ENCODE assay signal across 8 cellular contexts in the genomic region with DNA sequence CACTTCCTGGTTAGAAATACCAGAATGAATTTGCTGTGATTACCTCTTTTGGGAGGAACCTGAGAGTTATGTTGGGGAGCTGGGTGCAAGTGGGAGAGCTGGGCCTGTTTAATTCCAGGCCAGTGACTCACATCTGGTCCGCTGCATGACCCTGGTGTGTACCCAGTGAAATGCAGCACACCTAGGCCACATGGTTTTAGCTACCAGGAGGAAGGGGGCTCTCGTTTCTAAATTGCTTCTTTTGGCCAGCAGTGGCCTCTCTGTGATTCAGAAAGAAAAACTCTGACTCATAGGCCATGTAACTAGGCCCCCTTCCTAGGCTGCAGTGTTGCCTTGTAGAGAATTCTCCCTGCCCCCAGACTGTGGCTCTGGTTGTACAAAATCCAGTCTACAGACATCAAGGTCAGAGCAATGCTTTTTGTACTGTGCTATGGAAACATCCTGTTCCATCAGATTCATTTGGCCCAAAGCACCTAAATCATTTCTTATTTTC. TPM values are rescaled to one million over a fixed set of nuclear protein-coding genes. Genes with fewer than 3 reads are reported as not detected.
DNase-seq lines count a peak whose midpoint lies in the region; ATAC-seq and TF ChIP-seq lines count a peak whose summit lies in the region.

No MANE protein-coding gene starts in this region.

- H3K4me3 ChIP-seq in ACC112 (ENCODE audit: low read depth, low read length) (peak overlapping the region; percentile 25), mesendoderm (ENCODE audit: low read length) (no peak overlapping the region), subcutaneous abdominal adipose tissue (ENCODE audit: low read depth in 1 of 5, low read length in 5 of 5) (no peak overlapping the region)

- no peak overlapping the region for H2BK120ac ChIP-seq in mesendoderm (ENCODE audit: low read depth, low read length)

- H3K9ac ChIP-seq in mesendoderm (ENCODE audit: low read length), result peak overlapping the region; percentile 32
- peak overlapping the region in 2 of 5 donors; percentile 45 to 49 for H3K9ac ChIP-seq in subcutaneous abdominal adipose tissue (ENCODE audit: low read length in 5 of 5)

- H3K27ac Mint-ChIP-seq in dendritic cell treated with granulocyte-macrophage colony-stimulating factor and Interleukin-4, amounts not matched to agents 40 ng/mL and 50 ng/mL, for 4 days, result peak overlapping the region; percentile 76

- DNase-seq in GM13977 (ENCODE audit: low spot score) (peak; percentile 70), T1000 (lab: John Stamatoyannopoulos, UW) (peak; percentile 39), mesendoderm (peak; percentile 95), NCI-H1436 (lab: John Stamatoyannopoulos, UW) (no peak)

- peak; percentile 48 for ATAC-seq in HG03103 (IDR thresholded peaks at IDR 0.05; ENCODE audit: low read depth, unreplicated experiment)

- H3K27ac ChIP-seq in ACC112 (ENCODE audit: low read depth, low read length) (peak overlapping the region; percentile 89), mesendoderm (ENCODE audit: low read depth, low read length) (peak overlapping the region; percentile 88), subcutaneous abdominal adipose tissue (ENCODE audit: low read depth, low read length) (peak overlapping the region; percentile 83)

- H3K23ac ChIP-seq in mesendoderm (ENCODE audit: low read length), result no peak overlapping the region

- TF ChIP-seq CTCF in GM13977 (IDR thresholded peaks at IDR 0.05; ENCODE audit: extremely low read depth, insufficient read depth, missing control alignments), result peak; percentile 24

- no peak overlapping the region for H4K8ac ChIP-seq in mesendoderm (ENCODE audit: low read depth, low read length)

- peak overlapping the region; percentile 47 for H4K5ac ChIP-seq in mesendoderm (ENCODE audit: low read length)

- H3K4me3 Mint-ChIP-seq in dendritic cell treated with granulocyte-macrophage colony-stimulating factor and Interleukin-4, amounts not matched to agents 40 ng/mL and 50 ng/mL, for 4 days, result no peak overlapping the region

- H3K4ac ChIP-seq in mesendoderm (ENCODE audit: low read depth, low read length), result peak overlapping the region; percentile 26

- H3K4me2 ChIP-seq in mesendoderm (ENCODE audit: low read length), result no peak overlapping the region

- H3K18ac ChIP-seq in mesendoderm (ENCODE audit: low read length), result peak overlapping the region; percentile 81

- peak overlapping the region; percentile 66 for H2BK5ac ChIP-seq in mesendoderm (ENCODE audit: low read length)

- intact Hi-C loops in dendritic cell treated with granulocyte-macrophage colony-stimulating factor and Interleukin-4, amounts not matched to agents 40 ng/mL and 50 ng/mL, for 4 days (cut with micrococcal nuclease), result no loop called here

- no peak overlapping the region for H2AFZ ChIP-seq in ACC112 (ENCODE audit: low read length, unreplicated experiment)

- H3K36me3 ChIP-seq in ACC112 (ENCODE audit: insufficient read depth, low read length), result peaks cover 4% of the 10 kb centered on the region; the same call in 1 of the 2 replicates
- no peaks in the 10 kb centered on the region for H3K36me3 ChIP-seq in mesendoderm (ENCODE audit: control insufficient read depth, insufficient read depth, low read length)
- H3K36me3 ChIP-seq in subcutaneous abdominal adipose tissue (ENCODE audit: control insufficient read depth in 5 of 5, insufficient read depth in 5 of 5, low read length in 5 of 5), result peaks cover 0 to 9% (median 2%) of the 10 kb centered on the region in 5 donors

- no peaks in the 10 kb centered on the region for H3K9me3 Mint-ChIP-seq in dendritic cell treated with granulocyte-macrophage colony-stimulating factor and Interleukin-4, amounts not matched to agents 40 ng/mL and 50 ng/mL, for 4 days

- in situ Hi-C loops in GM13977 (cut with MboI; ENCODE audit: low pct_unique_long_range_greater_than_20kb, low sequenced_read_pairs, unreplicated experiment), result no loop called here

- peak overlapping the region; percentile 76 for H3K56ac ChIP-seq in mesendoderm (ENCODE audit: low read length)

- H3K27me3 ChIP-seq in ACC112 (ENCODE audit: insufficient read depth, low read length) (no peaks in the 10 kb centered on the region), mesendoderm (ENCODE audit: insufficient read depth, low read length, poor library complexity) (no peaks in the 10 kb centered on the region), subcutaneous abdominal adipose tissue (ENCODE audit: control insufficient read depth in 5 of 5, insufficient read depth in 4 of 5, low read length in 5 of 5) (no peaks in the 10 kb centered on the region)

- no peak overlapping the region for H2AK5ac ChIP-seq in mesendoderm (ENCODE audit: low read length)

- no CpG with 5 or more reads among the region's 2 CpGs for WGBS in mesendoderm (ENCODE audit: extremely low coverage, insufficient coverage, low lambda C conversion rate)

- H3K36me3 Mint-ChIP-seq in dendritic cell treated with granulocyte-macrophage colony-stimulating factor and Interleukin-4, amounts not matched to agents 40 ng/mL and 50 ng/mL, for 4 days (ENCODE audit: low read depth), result peaks cover 13% of the 10 kb centered on the region

- peaks cover 89% of the 10 kb centered on the region for H3K4me1 Mint-ChIP-seq in dendritic cell treated with granulocyte-macrophage colony-stimulating factor and Interleukin-4, amounts not matched to agents 40 ng/mL and 50 ng/mL, for 4 days (ENCODE audit: low read depth)

- peaks cover 58% of the 10 kb centered on the region for H3K4me1 ChIP-seq in ACC112 (ENCODE audit: control insufficient read depth, insufficient read depth, low read length, unreplicated experiment)
- peaks cover 34% of the 10 kb centered on the region for H3K4me1 ChIP-seq in mesendoderm (ENCODE audit: control insufficient read depth, low read depth, low read length)
- H3K4me1 ChIP-seq in subcutaneous abdominal adipose tissue (ENCODE audit: control insufficient read depth in 5 of 5, insufficient read depth in 5 of 5, low read length in 5 of 5), result peaks cover 6 to 52% (median 15%) of the 10 kb centered on the region in 5 donors

- no peaks in the 10 kb centered on the region for H3K9me3 ChIP-seq in subcutaneous abdominal adipose tissue (ENCODE audit: control insufficient read depth in 5 of 5, low read length in 5 of 5)

- peaks cover 2% of the 10 kb centered on the region for H3K79me1 ChIP-seq in mesendoderm (ENCODE audit: low read length)

- H3K79me2 ChIP-seq in ACC112 (ENCODE audit: control insufficient read depth, insufficient read depth, low read length, unreplicated experiment) (peaks cover 41% of the 10 kb centered on the region), mesendoderm (ENCODE audit: control insufficient read depth, insufficient read depth, low read length) (no peaks in the 10 kb centered on the region)

- H2BK15ac ChIP-seq in mesendoderm (replicated peaks; ENCODE audit: low read depth), result peak overlapping the region; percentile 0

- H3K27me3 Mint-ChIP-seq in dendritic cell treated with granulocyte-macrophage colony-stimulating factor and Interleukin-4, amounts not matched to agents 40 ng/mL and 50 ng/mL, for 4 days, result no peaks in the 10 kb centered on the region

RNA-seq across cellular contexts. Expression of gene AGFG2, which starts 6.7 kb away (rescaled TPM):
- polyA plus RNA-seq in mesendoderm (2013, experiment 1 of 2), result 5.6 TPM
- polyA plus RNA-seq in mesendoderm (2013, experiment 2 of 2), result 5.4 TPM

RNA-seq across cellular contexts. Expression of gene SAP25, which starts 28.0 kb away (rescaled TPM):
- polyA plus RNA-seq in mesendoderm (2013, experiment 1 of 2), result 3.2 TPM
- 3.2 TPM for polyA plus RNA-seq in mesendoderm (2013, experiment 2 of 2)

RNA-seq across cellular contexts. Expression of gene LRCH4, which starts 40.2 kb away (rescaled TPM):
- 20.9 TPM for polyA plus RNA-seq in mesendoderm (2013, experiment 1 of 2)
- polyA plus RNA-seq in mesendoderm (2013, experiment 2 of 2), result 20.1 TPM

RNA-seq across cellular contexts. Expression of gene FBXO24, which starts 40.4 kb away (rescaled TPM):
- 0.13 TPM for polyA plus RNA-seq in mesendoderm (2013, experiment 1 of 2)
- polyA plus RNA-seq in mesendoderm (2013, experiment 2 of 2), result 0.11 TPM

RNA-seq across cellular contexts. Expression of gene PCOLCE, which starts 56.5 kb away (rescaled TPM):
- polyA plus RNA-seq in mesendoderm (2013, experiment 1 of 2), result 32.1 TPM
- polyA plus RNA-seq in mesendoderm (2013, experiment 2 of 2), result 33.1 TPM
